Comparison of ENCODE assay signal across 19 cellular contexts in the genomic region with DNA sequence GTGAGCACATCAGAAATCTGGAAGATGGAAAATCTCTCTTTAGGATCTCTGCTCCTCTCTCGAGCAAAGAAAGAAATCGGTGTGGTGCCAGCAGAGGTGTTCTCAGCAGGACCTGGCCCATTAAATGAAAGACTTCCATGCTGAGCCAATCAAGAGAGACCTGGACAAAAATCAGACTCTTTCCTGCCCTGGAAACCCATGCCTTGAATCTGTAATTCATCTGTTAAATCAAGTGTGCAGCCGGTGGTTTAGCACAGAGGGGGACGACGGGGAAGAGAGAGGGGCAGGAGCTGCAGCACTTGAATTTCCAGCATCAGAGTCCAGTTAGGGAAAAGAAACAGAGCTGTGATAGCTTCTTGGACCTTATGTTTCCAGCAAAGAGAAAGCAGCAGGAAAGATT.
DNase-seq lines count a peak whose midpoint lies in the region; ATAC-seq, FAIRE-seq and TF ChIP-seq lines count a peak whose summit lies in the region.
"Had no signal": no experiment of that assay in that cellular context is flagged by ENCODE, and none has a peak within 500 bp of the region (broad histone marks: within the 10 kb centered on the region; RNA-seq: fewer than 3 reads in every experiment).

No MANE protein-coding gene starts in this region.

- no peak for DNase-seq in HepG2 (ENCODE audit: low spot score)
- DNase-seq in head of caudate nucleus: no peak
- DNase-seq: 8988T; BE2C; CD4-positive, alpha-beta memory T cell; DMS79; GOT3; MV-4-11; NCI-H187 treated with DMSO at 0.1 percent for 48 hours; NCI-H510A treated with DMSO at 0.1 percent for 48 hours; PC-9 had no signal

- ATAC-seq in HepG2 (no peak), GM18498 (IDR thresholded peaks at IDR 0.05; ENCODE audit: unreplicated experiment) (no peak), HG02642 (IDR thresholded peaks at IDR 0.05; ENCODE audit: poor library complexity, unreplicated experiment) (no peak), HG02678 (IDR thresholded peaks at IDR 0.05; ENCODE audit: unreplicated experiment) (no peak)

- BruUV-seq in HepG2 (replicated peaks; lab: Mats Ljungman, UMichigan): no TSS peak

- TF ChIP-seq CTCF in liver (IDR thresholded peaks at IDR 0.05; ENCODE audit: low read depth, low read length, missing input control) (no peak), HepG2 (CRISPR knock-in tag; IDR thresholded peaks at IDR 0.05) (no peak), neural cell (IDR thresholded peaks at IDR 0.05; ENCODE audit: poor library complexity, severe bottlenecking) (no peak)

- intact Hi-C loops in HepG2 (cut with micrococcal nuclease; ENCODE audit: unreplicated experiment) (no loop called here), head of caudate nucleus (cut with DNase I) (no loop called here)

- H3K36me3 ChIP-seq in liver (ENCODE audit: control insufficient read depth in 4 of 4, insufficient read depth in 3 of 4, low read depth in 1 of 4, low read length in 3 of 4) (no peaks in the 10 kb centered on the region), HepG2 (replicated peaks in 1 of 2; ENCODE audit: control insufficient read depth in 1 of 2, insufficient read depth in 2 of 2, low read length in 2 of 2) (no peaks in the 10 kb centered on the region), iPS-18a (ENCODE audit: control insufficient read depth, low read depth, low read length) (no peaks in the 10 kb centered on the region), neural cell (ENCODE audit: insufficient read depth, low read length) (no peaks in the 10 kb centered on the region)
- H3K36me3 ChIP-seq: BE2C, SJSA1 had no signal

- no peak for TF ChIP-seq RAD21 in liver (IDR thresholded peaks at IDR 0.05)
- no peak for TF ChIP-seq RAD21 in HepG2 (CRISPR knock-in tag; IDR thresholded peaks at IDR 0.05)
- TF ChIP-seq RAD21 in neural cell (conservative IDR thresholded peaks at IDR 0.05): no peak

- no peak overlapping the region for H3K9ac ChIP-seq in liver (ENCODE audit: low read depth in 1 of 2, low read length in 2 of 2)
- no peak overlapping the region for H3K9ac ChIP-seq in HepG2 (ENCODE audit: insufficient read depth, low read depth, low read length)
- peak overlapping the region; percentile 6 for H3K9ac ChIP-seq in iPS-18a (ENCODE audit: low read length)
- peak overlapping the region; percentile 55 for H3K9ac ChIP-seq in neural cell (ENCODE audit: low read length)

- no peak for TF ChIP-seq EP300 in HepG2 (IDR thresholded peaks at IDR 0.05; ENCODE audit: low read depth in 2 of 2, low read length in 2 of 2)
- no peak for TF ChIP-seq EP300 in HepG2 (CRISPR knock-in tag; IDR thresholded peaks at IDR 0.05; ENCODE audit: borderline replicate concordance)
- no peak for TF ChIP-seq EP300 in neural cell (conservative IDR thresholded peaks at IDR 0.05; ENCODE audit: poor library complexity, severe bottlenecking)

- no peak overlapping the region for H3K4me2 ChIP-seq in HepG2 (ENCODE audit: low read depth, low read length)
- H3K4me2 ChIP-seq in neural cell (ENCODE audit: low read length): peak overlapping the region; percentile 8
- H3K4me2 ChIP-seq: PC-9 had no signal

- H3K9me3 ChIP-seq in liver (ENCODE audit: control insufficient read depth in 4 of 4, low read length in 3 of 4) (no peaks in the 10 kb centered on the region), HepG2 (ENCODE audit: low read length) (no peaks in the 10 kb centered on the region), iPS-18a (ENCODE audit: control insufficient read depth, low read depth, low read length) (no peaks in the 10 kb centered on the region), neural cell (ENCODE audit: low read length) (no peaks in the 10 kb centered on the region)
- H3K9me3 ChIP-seq: BE2C, SJSA1 had no signal

- H3K9me2 ChIP-seq in neural cell (ENCODE audit: insufficient read depth, low read length): no peaks in the 10 kb centered on the region

- H3K27me3 ChIP-seq in liver (ENCODE audit: control insufficient read depth in 4 of 4, insufficient read depth in 4 of 4, low read length in 3 of 4): no peaks in the 10 kb centered on the region
- no peaks in the 10 kb centered on the region; a peak in 1 of 5 replicates for H3K27me3 ChIP-seq in HepG2 (ENCODE audit: control insufficient read depth in 1 of 2, insufficient read depth in 2 of 2, low read length in 2 of 2)
- H3K27me3 ChIP-seq in iPS-18a (ENCODE audit: control insufficient read depth, insufficient read depth, low read length): no peaks in the 10 kb centered on the region
- no peaks in the 10 kb centered on the region for H3K27me3 ChIP-seq in neural cell (ENCODE audit: insufficient read depth, low read depth, low read length)
- H3K27me3 ChIP-seq: BE2C, SJSA1 had no signal

- H4K20me1 ChIP-seq in HepG2 (ENCODE audit: insufficient read depth, low read length): no peaks in the 10 kb centered on the region
- no peaks in the 10 kb centered on the region for H4K20me1 ChIP-seq in neural cell (ENCODE audit: insufficient read depth)

- WGBS in liver: 46% methylated on average over 5 of the region's 5 CpGs
- WGBS in HepG2 (ENCODE audit: low lambda C conversion rate): 48% methylated on average over 5 of the region's 5 CpGs

- no peak for TF ChIP-seq POLR2A in HepG2 (IDR thresholded peaks at IDR 0.05; ENCODE audit: insufficient read depth in 1 of 2, low read depth in 2 of 2, low read length in 2 of 2)

- no peak for FAIRE-seq in HepG2 (lab: Jason Lieb, UNC)
- FAIRE-seq: D721Med had no signal

- H3K79me2 ChIP-seq in HepG2 (ENCODE audit: insufficient read depth, low read length): no peaks in the 10 kb centered on the region
- H3K79me2 ChIP-seq in neural cell (replicated peaks; ENCODE audit: insufficient read depth, low read length): peaks cover 17% of the 10 kb centered on the region

- CTCF ChIA-PET in HepG2 (lab: Yijun Ruan, JAX; ENCODE audit: low intra/inter-chr PET ratio, low total read pairs): no interaction called here

- peaks cover 12% of the 10 kb centered on the region for H3F3A ChIP-seq in neural cell (ENCODE audit: insufficient read depth, low read length, poor library complexity, severe bottlenecking)

- POLR2A ChIA-PET in HepG2 (lab: Yijun Ruan, JAX): no interaction called here

- H3K4me3 ChIP-seq in liver (ENCODE audit: low read depth in 1 of 3, low read length in 3 of 3) (no peak overlapping the region), HepG2 (replicated peaks in 1 of 3; ENCODE audit: insufficient read depth in 1 of 3, low read depth in 2 of 3, low read length in 3 of 3) (no peak overlapping the region), iPS-18a (ENCODE audit: low read length) (no peak overlapping the region), neural cell (ENCODE audit: low read length) (peak overlapping the region; percentile 31)
- H3K4me3 ChIP-seq: PC-9, SJSA1 had no signal

- H2AFZ ChIP-seq in HepG2 (ENCODE audit: low read length) (no peak overlapping the region), neural cell (ENCODE audit: low read depth, low read length) (no peak overlapping the region)
- H2AFZ ChIP-seq: PC-9 had no signal

- H3K27ac ChIP-seq in liver (ENCODE audit: low read depth in 1 of 2, low read length in 2 of 2): peak overlapping the region; percentile 38 to 48
- no peak overlapping the region for H3K27ac ChIP-seq in HepG2 (ENCODE audit: extremely low read length, insufficient read depth, low read length)
- no peak overlapping the region for H3K27ac ChIP-seq in iPS-18a (ENCODE audit: low read length)
- peak overlapping the region; percentile 78 for H3K27ac ChIP-seq in neural cell (ENCODE audit: low read length)
- H3K27ac ChIP-seq: PC-9, SJSA1 had no signal

- H3K4me1 ChIP-seq in liver (ENCODE audit: control insufficient read depth in 4 of 4, insufficient read depth in 4 of 4, low read length in 3 of 4) (peaks cover 13 to 78% (median 71%) of the 10 kb centered on the region in 4 donors), HepG2 (ENCODE audit: insufficient read depth, low read length) (peaks cover 11% of the 10 kb centered on the region), iPS-18a (ENCODE audit: control insufficient read depth, low read depth, low read length) (peaks cover 48% of the 10 kb centered on the region)
- H3K4me1 ChIP-seq: SJSA1 had no signal

- in situ Hi-C loops in HepG2 (cut with HindIII; ENCODE audit: extremely low pct_ligation_motif_present, low pct_unique_long_range_greater_than_20kb): no loop called here

TF ChIP-seq in HepG2, 621 proteins besides CTCF, POLR2A, EP300 and RAD21 (continues in another document):
- TF ChIP-seq ZNF432 (CRISPR knock-in tag; IDR thresholded peaks at IDR 0.05; ENCODE audit: borderline replicate concordance) (no peak), MBD4 (IDR thresholded peaks at IDR 0.05; ENCODE audit: borderline replicate concordance, low read length) (no peak), SALL2 (CRISPR knock-in tag; IDR thresholded peaks at IDR 0.05) (no peak)
- TF ChIP-seq, protein P1, sequence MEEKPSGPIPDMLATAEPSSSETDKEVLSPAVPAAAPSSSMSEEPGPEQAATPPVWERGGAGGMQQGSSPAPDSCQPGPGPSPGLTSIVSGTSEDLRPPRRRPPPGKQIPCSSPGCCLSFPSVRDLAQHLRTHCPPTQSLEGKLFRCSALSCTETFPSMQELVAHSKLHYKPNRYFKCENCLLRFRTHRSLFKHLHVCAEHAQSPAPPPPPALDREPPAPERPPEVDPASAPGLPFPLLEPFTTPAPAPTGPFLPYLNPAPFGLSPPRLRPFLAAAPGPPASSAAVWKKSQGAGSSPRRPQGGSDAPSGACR (CRISPR knock-in tag; IDR thresholded peaks at IDR 0.05): no peak

TF ChIP-seq in neural cell, 6 proteins besides CTCF, POLR2A, EP300 and RAD21 (continues in another document):
- TF ChIP-seq, protein P2, sequence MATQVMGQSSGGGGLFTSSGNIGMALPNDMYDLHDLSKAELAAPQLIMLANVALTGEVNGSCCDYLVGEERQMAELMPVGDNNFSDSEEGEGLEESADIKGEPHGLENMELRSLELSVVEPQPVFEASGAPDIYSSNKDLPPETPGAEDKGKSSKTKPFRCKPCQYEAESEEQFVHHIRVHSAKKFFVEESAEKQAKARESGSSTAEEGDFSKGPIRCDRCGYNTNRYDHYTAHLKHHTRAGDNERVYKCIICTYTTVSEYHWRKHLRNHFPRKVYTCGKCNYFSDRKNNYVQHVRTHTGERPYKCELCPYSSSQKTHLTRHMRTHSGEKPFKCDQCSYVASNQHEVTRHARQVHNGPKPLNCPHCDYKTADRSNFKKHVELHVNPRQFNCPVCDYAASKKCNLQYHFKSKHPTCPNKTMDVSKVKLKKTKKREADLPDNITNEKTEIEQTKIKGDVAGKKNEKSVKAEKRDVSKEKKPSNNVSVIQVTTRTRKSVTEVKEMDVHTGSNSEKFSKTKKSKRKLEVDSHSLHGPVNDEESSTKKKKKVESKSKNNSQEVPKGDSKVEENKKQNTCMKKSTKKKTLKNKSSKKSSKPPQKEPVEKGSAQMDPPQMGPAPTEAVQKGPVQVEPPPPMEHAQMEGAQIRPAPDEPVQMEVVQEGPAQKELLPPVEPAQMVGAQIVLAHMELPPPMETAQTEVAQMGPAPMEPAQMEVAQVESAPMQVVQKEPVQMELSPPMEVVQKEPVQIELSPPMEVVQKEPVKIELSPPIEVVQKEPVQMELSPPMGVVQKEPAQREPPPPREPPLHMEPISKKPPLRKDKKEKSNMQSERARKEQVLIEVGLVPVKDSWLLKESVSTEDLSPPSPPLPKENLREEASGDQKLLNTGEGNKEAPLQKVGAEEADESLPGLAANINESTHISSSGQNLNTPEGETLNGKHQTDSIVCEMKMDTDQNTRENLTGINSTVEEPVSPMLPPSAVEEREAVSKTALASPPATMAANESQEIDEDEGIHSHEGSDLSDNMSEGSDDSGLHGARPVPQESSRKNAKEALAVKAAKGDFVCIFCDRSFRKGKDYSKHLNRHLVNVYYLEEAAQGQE (IDR thresholded peaks at IDR 0.05; ENCODE audit: borderline replicate concordance): no peak

Comparison
In these comparisons a context has a peak if more than half of its experiments do, and no peak if none do; other contexts are left out.
1. H3K27ac ChIP-seq: peak in liver (2 of 2) and neural cell (single experiment); none in HepG2 (single experiment) and iPS-18a (single experiment).
2. H3K9ac ChIP-seq: peak in iPS-18a (single experiment) and neural cell (single experiment); none in liver (0 of 2) and HepG2 (single experiment).